In genomic region chr9:122642226-122642625, GRCh38 we compare ENCODE assay signal across 14 cellular contexts. TPM values are rescaled to one million over a fixed set of nuclear protein-coding genes. Genes with fewer than 3 reads are reported as not detected.
DNase-seq lines count a peak whose midpoint lies in the region; ATAC-seq, FAIRE-seq and TF ChIP-seq lines count a peak whose summit lies in the region.
"Had no signal": no experiment of that assay in that cellular context is flagged by ENCODE, and none has a peak within 500 bp of the region (broad histone marks: within the 10 kb centered on the region; RNA-seq: fewer than 3 reads in every experiment).

No MANE protein-coding gene starts in this region.

- TF ChIP-seq POLR2A in GM12892 (IDR thresholded peaks at IDR 0.05; ENCODE audit: low read depth, low read length) = no peak

- no peak for FAIRE-seq in GM12892 (lab: Jason Lieb, UNC)
- FAIRE-seq: kidney had no signal

- ATAC-seq in GM21390 (IDR thresholded peaks at IDR 0.05; ENCODE audit: unreplicated experiment) (no peak), HG03280 (IDR thresholded peaks at IDR 0.05; ENCODE audit: unreplicated experiment) (no peak)

- DNase-seq in EL = peak; percentile 4
- peak; percentile 5 for DNase-seq in NAMALWA (ENCODE audit: low spot score)
- peak; percentile 43 for DNase-seq in epithelial cell of esophagus (ENCODE audit: low read depth)
- no peak for DNase-seq in GM12892 (ENCODE audit: insufficient read length)
- DNase-seq: amniotic stem cell; GDM1; kidney; naive B cell; NCI-H1417; NCI-H69; SHP77; stimulated activated CD4-positive, alpha-beta T cell treated with anti-CD3 and anti-CD28 coated beads, Interleukin-4, amount 100 ng/mL, for 4 hours had no signal

- no peak for TF ChIP-seq CTCF in epithelial cell of esophagus (IDR thresholded peaks at IDR 0.05; ENCODE audit: insufficient read depth, low read depth, low read length, missing control alignments)

- H3K4me3 ChIP-seq in epithelial cell of esophagus (ENCODE audit: low read length) = no peak overlapping the region

RNA-seq across cellular contexts. Expression of gene OR1B1, which starts 15.2 kb away (rescaled TPM):
- not detected for polyA plus RNA-seq in GM12892 (2012; ENCODE audit: missing spikeins)

RNA-seq across cellular contexts. Expression of gene OR1L1, which starts 19.3 kb away (rescaled TPM):
- not detected for polyA plus RNA-seq in GM12892 (2012; ENCODE audit: missing spikeins)

RNA-seq across cellular contexts. Expression of gene OR1Q1, which starts 27.7 kb away (rescaled TPM):
- not detected for polyA plus RNA-seq in GM12892 (2012; ENCODE audit: missing spikeins)

RNA-seq across cellular contexts. Expression of gene OR1L3, which starts 32.7 kb away (rescaled TPM):
- polyA plus RNA-seq in GM12892 (2012; ENCODE audit: missing spikeins) = not detected

RNA-seq across cellular contexts. Expression of gene OR1L8, which starts 59.0 kb away (rescaled TPM):
- not detected for polyA plus RNA-seq in GM12892 (2012; ENCODE audit: missing spikeins)
